Comparison of ENCODE assay signal across 24 cellular contexts in the genomic region with DNA sequence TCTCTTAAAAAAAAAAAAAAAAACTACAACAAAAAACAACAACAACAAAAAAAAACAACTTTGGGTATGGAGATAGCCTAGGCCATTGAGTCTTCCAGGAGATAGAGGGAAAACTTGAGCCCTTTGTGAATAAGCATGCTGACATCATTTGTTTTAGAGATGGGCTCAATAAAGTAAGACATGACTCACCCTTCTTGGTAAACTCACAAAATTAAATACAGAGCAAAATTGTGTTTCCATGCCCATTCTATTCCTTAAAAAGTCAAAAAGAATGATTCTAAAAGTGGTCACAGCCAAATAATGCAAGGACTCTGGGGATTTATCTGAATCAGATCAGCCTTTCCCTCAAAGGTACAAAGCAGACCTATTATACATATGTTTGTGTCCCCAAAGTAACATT.
DNase-seq lines count a peak whose midpoint lies in the region; FAIRE-seq and TF ChIP-seq lines count a peak whose summit lies in the region.
"Had no signal": no experiment of that assay in that cellular context is flagged by ENCODE, and none has a peak within 500 bp of the region (broad histone marks: within the 10 kb centered on the region; RNA-seq: fewer than 3 reads in every experiment).

No MANE protein-coding gene starts in this region.

- DNase-seq in A172 (ENCODE audit: low spot score): peak; percentile 25
- peak; percentile 54 for DNase-seq in GM04504 (ENCODE audit: low read depth)
- DNase-seq in astrocyte (ENCODE audit: low read depth): peak; percentile 46
- peak; percentile 57 to 69 for DNase-seq in foreskin fibroblast
- DNase-seq in sigmoid colon: no peak
- DNase-seq in activated naive CD4-positive, alpha-beta T cell (lab: John Stamatoyannopoulos, UW): no peak
- no peak for DNase-seq in germinal center (ENCODE audit: low spot score)
- no peak for DNase-seq in H7
- DNase-seq: 8988T, activated T-cell treated with anti-CD3 and anti-CD28 coated beads for 4 hours, COR-L47, GDM1, Kasumi-1, kidney glomerular epithelial cell, NCI-H1694, NCI-H345, SHP77, small intestine, transverse colon had no signal

- H3K27ac ChIP-seq in astrocyte (ENCODE audit: low read depth, low read length): no peak overlapping the region
- H3K27ac ChIP-seq in sigmoid colon: peak overlapping the region in 1 of 4 donors; percentile 3
- H3K27ac ChIP-seq: transverse colon had no signal

- H3K36me3 Mint-ChIP-seq in astrocyte (ENCODE audit: low read depth, unreplicated experiment): no peaks in the 10 kb centered on the region
- H3K36me3 Mint-ChIP-seq: activated naive CD4-positive, alpha-beta T cell treated with anti-CD3 and anti-CD28 coated beads, Interleukin-2, amount 50 U/mL, for 72 hours; stimulated activated memory B cell treated with anti-CD40 and anti-IgM and Interleukin-4, amounts not matched to agents 10 μg/mL and 1 μg/mL and 100 μg/mL, for 72 hours had no signal

- no peak for TF ChIP-seq POLR2A in sigmoid colon (IDR thresholded peaks at IDR 0.05)

- no peaks in the 10 kb centered on the region for H3K36me3 ChIP-seq in astrocyte (ENCODE audit: insufficient read depth, low read length)
- no peaks in the 10 kb centered on the region for H3K36me3 ChIP-seq in sigmoid colon
- H3K36me3 ChIP-seq in H7 (replicated peaks; ENCODE audit: control insufficient read depth, insufficient read depth, low read length): no peaks in the 10 kb centered on the region
- H3K36me3 ChIP-seq: transverse colon had no signal

- TF ChIP-seq EP300 in sigmoid colon (IDR thresholded peaks at IDR 0.05): no peak

- H3K27me3 ChIP-seq in astrocyte (ENCODE audit: insufficient read depth, low read length) (no peaks in the 10 kb centered on the region), sigmoid colon (no peaks in the 10 kb centered on the region), H7 (ENCODE audit: control insufficient read depth, insufficient read depth, low read length) (no peaks in the 10 kb centered on the region)
- H3K27me3 ChIP-seq: transverse colon had no signal

- TF ChIP-seq CTCF in astrocyte (IDR thresholded peaks at IDR 0.05; ENCODE audit: insufficient read depth, low read depth, low read length) (no peak), foreskin fibroblast (IDR thresholded peaks at IDR 0.05; ENCODE audit: low read depth, low read length) (no peak), sigmoid colon (IDR thresholded peaks at IDR 0.05) (no peak)

- no peak overlapping the region for H3K4me2 ChIP-seq in astrocyte (ENCODE audit: low read length)

- no peak overlapping the region for H3K4me3 Mint-ChIP-seq in astrocyte (ENCODE audit: unreplicated experiment)
- H3K4me3 Mint-ChIP-seq: central memory CD8-positive, alpha-beta T cell; stimulated activated memory B cell treated with anti-CD40 and anti-IgM and Interleukin-4, amounts not matched to agents 10 μg/mL and 1 μg/mL and 100 μg/mL, for 72 hours; T-helper 2 cell treated with Interferon-gamma antibody and Interleukin-4, amounts not matched to agents 5 μg/mL and 100 μg/mL, for 36 hours had no signal

- no peaks in the 10 kb centered on the region for H4K20me1 ChIP-seq in astrocyte (ENCODE audit: insufficient read depth, low read length)

- H3K9ac ChIP-seq in astrocyte (ENCODE audit: low read length): no peak overlapping the region

- H3K27ac Mint-ChIP-seq in astrocyte (ENCODE audit: unreplicated experiment): no peak overlapping the region
- H3K27ac Mint-ChIP-seq: activated naive CD4-positive, alpha-beta T cell treated with anti-CD3 and anti-CD28 coated beads, Interleukin-2, amount 50 U/mL, for 72 hours; stimulated activated memory B cell treated with anti-CD40 and anti-IgM and Interleukin-4, amounts not matched to agents 10 μg/mL and 1 μg/mL and 100 μg/mL, for 72 hours; T-helper 2 cell treated with Interferon-gamma antibody and Interleukin-4, amounts not matched to agents 5 μg/mL and 100 μg/mL, for 36 hours had no signal

- H3K4me3 ChIP-seq in astrocyte (ENCODE audit: insufficient read depth, low read depth, low read length): no peak overlapping the region
- no peak overlapping the region for H3K4me3 ChIP-seq in foreskin fibroblast (ENCODE audit: low read depth in 1 of 2, low read length in 2 of 2)
- H3K4me3 ChIP-seq in sigmoid colon: no peak overlapping the region
- no peak overlapping the region for H3K4me3 ChIP-seq in H7 (ENCODE audit: insufficient read depth, low read depth, low read length)
- H3K4me3 ChIP-seq: transverse colon had no signal

- H3K4me1 ChIP-seq in astrocyte (ENCODE audit: insufficient read depth, low read length) (no peaks in the 10 kb centered on the region), sigmoid colon (peaks cover 0 to 8% (median 3%) of the 10 kb centered on the region in 4 donors)

- no peaks in the 10 kb centered on the region for H3K79me2 ChIP-seq in astrocyte (ENCODE audit: insufficient read depth, low read length)

- H3K4me1 Mint-ChIP-seq in astrocyte (ENCODE audit: low read depth, unreplicated experiment): no peaks in the 10 kb centered on the region
- H3K4me1 Mint-ChIP-seq: central memory CD8-positive, alpha-beta T cell; stimulated activated memory B cell treated with anti-CD40 and anti-IgM and Interleukin-4, amounts not matched to agents 10 μg/mL and 1 μg/mL and 100 μg/mL, for 72 hours had no signal

- no peak overlapping the region for H2AFZ ChIP-seq in astrocyte (ENCODE audit: low read depth, low read length)

- H3K9me3 Mint-ChIP-seq in astrocyte (ENCODE audit: unreplicated experiment): peaks cover 8% of the 10 kb centered on the region
- H3K9me3 Mint-ChIP-seq: activated naive CD4-positive, alpha-beta T cell treated with anti-CD3 and anti-CD28 coated beads, Interleukin-2, amount 50 U/mL, for 72 hours; stimulated activated memory B cell treated with anti-CD40 and anti-IgM and Interleukin-4, amounts not matched to agents 10 μg/mL and 1 μg/mL and 100 μg/mL, for 72 hours; T-helper 2 cell treated with Interferon-gamma antibody and Interleukin-4, amounts not matched to agents 5 μg/mL and 100 μg/mL, for 36 hours had no signal

- FAIRE-seq in astrocyte (lab: Jason Lieb, UNC): no peak
- FAIRE-seq: GM19239, small intestine had no signal

- no peaks in the 10 kb centered on the region for H3K27me3 Mint-ChIP-seq in astrocyte (ENCODE audit: low read depth, unreplicated experiment)

- H3K9me3 ChIP-seq in astrocyte (ENCODE audit: insufficient read depth, low read depth, low read length) (no peaks in the 10 kb centered on the region), sigmoid colon (no peaks in the 10 kb centered on the region)
- H3K9me3 ChIP-seq: transverse colon had no signal

- intact Hi-C loops in sigmoid colon (cut with DNase I): no loop called here

Comparison
In these comparisons a context has a peak if more than half of its experiments do, and no peak if none do; other contexts are left out.
1. DNase-seq: peak in A172 (single experiment), GM04504 (single experiment), astrocyte (single experiment) and foreskin fibroblast (2 of 2); none in sigmoid colon (single experiment), activated naive CD4-positive, alpha-beta T cell (0 of 4), germinal center (single experiment) and H7 (single experiment).